ENCODE assay signal across 20 cellular contexts in the genomic region with DNA sequence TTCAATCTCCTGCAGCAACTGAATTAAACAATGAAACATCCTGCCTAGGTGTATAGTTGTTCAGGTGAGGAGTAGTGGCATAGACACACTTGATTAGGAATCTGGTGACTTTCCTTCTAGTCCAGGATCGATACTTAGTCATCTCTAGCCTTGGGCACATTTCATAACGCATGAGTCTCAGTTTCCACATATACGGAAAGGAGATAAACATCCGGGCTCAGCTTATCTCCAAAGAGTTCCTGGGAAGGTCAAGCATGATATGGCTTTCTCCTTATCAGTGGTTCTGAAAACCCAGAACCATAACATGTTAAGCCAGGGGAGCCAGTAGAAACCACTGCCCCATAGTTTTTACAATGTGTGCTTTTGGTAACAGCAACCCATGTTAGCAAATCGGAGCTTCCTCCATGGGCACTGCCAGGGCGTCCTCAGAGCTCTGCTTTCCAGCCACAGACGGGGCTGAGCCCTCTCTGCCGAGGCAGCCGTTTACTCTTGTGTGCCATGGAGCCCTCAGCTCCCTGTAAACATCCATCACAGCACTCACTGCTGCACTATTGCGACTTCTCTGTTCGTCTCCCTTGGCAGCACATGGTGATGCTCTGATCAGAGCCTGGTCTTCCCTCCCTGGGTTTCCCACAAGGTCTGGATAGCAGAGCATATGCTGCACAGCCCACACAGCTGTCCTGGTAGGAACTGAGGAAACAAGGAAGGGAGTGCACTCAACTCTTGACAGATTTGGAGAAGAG. TPM values are rescaled to one million over a fixed set of nuclear protein-coding genes. Genes with fewer than 3 reads are reported as not detected.
DNase-seq lines count a peak whose midpoint lies in the region; ATAC-seq, FAIRE-seq and TF ChIP-seq lines count a peak whose summit lies in the region.
"Had no signal": no experiment of that assay in that cellular context is flagged by ENCODE, and none has a peak within 500 bp of the region (broad histone marks: within the 10 kb centered on the region; RNA-seq: fewer than 3 reads in every experiment).

No MANE protein-coding gene starts in this region.

- no peaks in the 10 kb centered on the region for H3K9me3 ChIP-seq in smooth muscle cell (replicated peaks; ENCODE audit: low read depth)
- H3K9me3 ChIP-seq: mucosa of descending colon, pancreas, SJSA1 had no signal

- peak overlapping the region; percentile 66 to 68 for H3K4me3 Mint-ChIP-seq in activated T-cell treated with anti-CD3 and anti-CD28 coated beads, Interleukin-2, amount 50 U/mL, for 72 hours

- H3K27me3 Mint-ChIP-seq in activated T-cell treated with anti-CD3 and anti-CD28 coated beads, Interleukin-2, amount 50 U/mL, for 72 hours (ENCODE audit: low read depth), result no peaks in the 10 kb centered on the region

- no peak overlapping the region for H3K9ac ChIP-seq in smooth muscle cell (ENCODE audit: low read depth)

- H4K20me1 ChIP-seq in smooth muscle cell (ENCODE audit: low read depth), result peaks cover 98% of the 10 kb centered on the region

- 37% methylated on average over 11 of the region's 11 CpGs for WGBS in smooth muscle cell (ENCODE audit: low lambda C conversion rate)

- no peak for DNase-seq in activated T-cell treated with anti-CD3 and anti-CD28 coated beads, Interleukin-2, amount 50 U/mL, for 72 hours
- no peak for DNase-seq in activated T-cell treated with anti-CD3 and anti-CD28 coated beads for 4 hours
- peak; percentile 69 for DNase-seq in OCI-M1 (lab: John Stamatoyannopoulos, UW)
- peak; percentile 81 for DNase-seq in bronchial epithelial cell (ENCODE audit: low read depth)
- no peak for DNase-seq in smooth muscle cell (lab: John Stamatoyannopoulos, UW; ENCODE audit: unreplicated experiment)
- DNase-seq in NCI-H2081 (lab: John Stamatoyannopoulos, UW), result no peak
- DNase-seq: central memory CD4-positive, alpha-beta T cell; foreskin fibroblast; KBM-7; mucosa of descending colon; NCI-H1436; NCI-H446 treated with DMSO at 0.1 percent for 48 hours; pancreas had no signal

- H3K36me3 ChIP-seq in bronchial epithelial cell (ENCODE audit: control insufficient read depth, insufficient read depth, low read length) (no peaks in the 10 kb centered on the region), smooth muscle cell (ENCODE audit: low read depth) (no peaks in the 10 kb centered on the region)
- H3K36me3 ChIP-seq: pancreas, SJSA1 had no signal

- H3K27ac Mint-ChIP-seq in activated T-cell treated with anti-CD3 and anti-CD28 coated beads, Interleukin-2, amount 50 U/mL, for 72 hours, result peak overlapping the region; percentile 20

- TF ChIP-seq CTCF in bronchial epithelial cell (IDR thresholded peaks at IDR 0.05; ENCODE audit: insufficient read depth, low read length, severe bottlenecking) (no peak), smooth muscle cell (IDR thresholded peaks at IDR 0.05; ENCODE audit: borderline replicate concordance, insufficient read depth, poor library complexity, severe bottlenecking) (no peak)

- peaks cover 13% of the 10 kb centered on the region for H3K4me1 ChIP-seq in smooth muscle cell (ENCODE audit: low read depth)

- peaks cover 20% of the 10 kb centered on the region for H3K79me2 ChIP-seq in smooth muscle cell (ENCODE audit: low read depth)

- H3K27me3 ChIP-seq in bronchial epithelial cell (ENCODE audit: control insufficient read depth, insufficient read depth, low read length) (no peaks in the 10 kb centered on the region), smooth muscle cell (ENCODE audit: low read depth) (no peaks in the 10 kb centered on the region)
- H3K27me3 ChIP-seq: pancreas, SJSA1 had no signal

- H3K4me1 Mint-ChIP-seq in activated T-cell treated with anti-CD3 and anti-CD28 coated beads, Interleukin-2, amount 50 U/mL, for 72 hours (ENCODE audit: low read depth), result peaks cover 87% of the 10 kb centered on the region

- no peaks in the 10 kb centered on the region for H3K9me3 Mint-ChIP-seq in activated T-cell treated with anti-CD3 and anti-CD28 coated beads, Interleukin-2, amount 50 U/mL, for 72 hours

- no peak for FAIRE-seq in bronchial epithelial cell (lab: Jason Lieb, UNC)
- FAIRE-seq: GM18507, TTC549 had no signal

- H3F3A ChIP-seq in smooth muscle cell (ENCODE audit: low read depth), result peaks cover 24% of the 10 kb centered on the region

- H3K4me3 ChIP-seq in bronchial epithelial cell (ENCODE audit: low read depth, low read length) (no peak overlapping the region), smooth muscle cell (no peak overlapping the region)
- H3K4me3 ChIP-seq: mucosa of descending colon, pancreas, SJSA1, skin epidermis had no signal

- no peak overlapping the region for H2AFZ ChIP-seq in smooth muscle cell (ENCODE audit: low read depth)

- H3K36me3 Mint-ChIP-seq in activated T-cell treated with anti-CD3 and anti-CD28 coated beads, Interleukin-2, amount 50 U/mL, for 72 hours (ENCODE audit: insufficient read depth in 2 of 2), result no peaks in the 10 kb centered on the region

- peak overlapping the region; percentile 58 for H3K4me2 ChIP-seq in smooth muscle cell

- no peak overlapping the region for H3K27ac ChIP-seq in smooth muscle cell (ENCODE audit: low read depth)
- H3K27ac ChIP-seq: pancreas, SJSA1 had no signal

- no peak for ATAC-seq in activated T-cell treated with anti-CD3 and anti-CD28 coated beads, Interleukin-2, amount 50 U/mL, for 72 hours (replicated peaks in 1 of 2)
- ATAC-seq in GM19452 (IDR thresholded peaks at IDR 0.05; ENCODE audit: unreplicated experiment) (no peak), HG02678 (IDR thresholded peaks at IDR 0.05; ENCODE audit: unreplicated experiment) (no peak)
- ATAC-seq: left lobe of liver, mucosa of descending colon, pancreas had no signal

RNA-seq across cellular contexts. Expression of a gene that starts 34.6 kb away (rescaled TPM):
- total RNA-seq in activated T-cell treated with anti-CD3 and anti-CD28 coated beads, Interleukin-2, amount 50 U/mL, for 72 hours, result 10 to 100 TPM; 36.6 to 56.2 TPM
- total RNA-seq in bronchial epithelial cell (10.4 and 11.8 TPM in 2 replicates), smooth muscle cell (55.6 and 97.6 TPM in 2 replicates)
- 33.4 and 35.1 TPM in 2 replicates for polyA plus RNA-seq in smooth muscle cell

Comparison
In these comparisons a context has a peak if more than half of its experiments do, and no peak if none do; other contexts are left out.
1. DNase-seq: peak in OCI-M1 (single experiment) and bronchial epithelial cell (single experiment); none in activated T-cell treated with anti-CD3 and anti-CD28 coated beads, Interleukin-2, amount 50 U/mL, for 72 hours (0 of 2), activated T-cell treated with anti-CD3 and anti-CD28 coated beads for 4 hours (single experiment), smooth muscle cell (single experiment) and NCI-H2081 (0 of 2).